In genomic region chr9:110919609-110920008, GRCh38 we compare ENCODE assay signal across 9 cellular contexts.
DNase-seq lines count a peak whose midpoint lies in the region; ATAC-seq and TF ChIP-seq lines count a peak whose summit lies in the region.
"Had no signal": no experiment of that assay in that cellular context is flagged by ENCODE, and none has a peak within 500 bp of the region (broad histone marks: within the 10 kb centered on the region; RNA-seq: fewer than 3 reads in every experiment).

No MANE protein-coding gene starts in this region.

- H3K27me3 ChIP-seq in foreskin keratinocyte (no peaks in the 10 kb centered on the region), spleen (replicated peaks in 1 of 7) (no peaks in the 10 kb centered on the region)

- DNase-seq in GM04504 (ENCODE audit: low read depth) (peak; percentile 87), SK-N-MC (ENCODE audit: low read depth, low spot score) (no peak), foreskin keratinocyte (peak; percentile 32 to 63), spleen (no peak), DMS114 treated with DMSO at 0.1 percent for 48 hours (lab: John Stamatoyannopoulos, UW; ENCODE audit: unreplicated experiment) (no peak)
- DNase-seq in stimulated activated CD4-positive, alpha-beta T cell treated with anti-CD3 and anti-CD28 coated beads, Interleukin-4, amount 100 ng/mL, for 24 hours = no peak
- DNase-seq: NCI-H2227 treated with DMSO at 0.1 percent for 48 hours had no signal

- peaks cover 31% of the 10 kb centered on the region for H3K4me1 ChIP-seq in foreskin keratinocyte
- peaks cover 0 to 11% (median 0%) of the 10 kb centered on the region in 6 donors for H3K4me1 ChIP-seq in spleen

- ATAC-seq in foreskin keratinocyte (peak; percentile 78), HG02798 (IDR thresholded peaks at IDR 0.05; ENCODE audit: poor library complexity, unreplicated experiment) (no peak), GM21390 (IDR thresholded peaks at IDR 0.05; ENCODE audit: unreplicated experiment) (no peak)

- no peak for TF ChIP-seq POLR2A in spleen (IDR thresholded peaks at IDR 0.05)

- H3K9me3 ChIP-seq in SK-N-MC (ENCODE audit: low read depth, low read length) (no peaks in the 10 kb centered on the region), spleen (peaks cover 0 to 4% (median 0%) of the 10 kb centered on the region in 8 donors)

- no peak for TF ChIP-seq CTCF in foreskin keratinocyte (conservative IDR thresholded peaks at IDR 0.05)
- no peak for TF ChIP-seq CTCF in spleen (IDR thresholded peaks at IDR 0.05 in 8 of 11, conservative IDR thresholded peaks at IDR 0.05 in 3 of 11)

- 45 to 65% (median 53%) methylated on average over 3 of the region's 3 CpGs for WGBS in spleen, 5 donors

- intact Hi-C loops in spleen (cut with DNase I; ENCODE audit: low total_unique reads) = no loop called here

- H3K27ac ChIP-seq in SK-N-MC = peak overlapping the region; percentile 81; the same call in 1 of the 2 replicates
- H3K27ac ChIP-seq in foreskin keratinocyte = peak overlapping the region; percentile 2
- peak overlapping the region in 5 of 8 donors; percentile 41 to 75 (median 65) for H3K27ac ChIP-seq in spleen

- peaks cover 7% of the 10 kb centered on the region for H3K36me3 ChIP-seq in SK-N-MC (ENCODE audit: insufficient read depth, low read length)
- H3K36me3 ChIP-seq in spleen = no peaks in the 10 kb centered on the region

- no peak overlapping the region for H3K4me3 ChIP-seq in SK-N-MC
- no peak overlapping the region for H3K4me3 ChIP-seq in spleen

- no peak overlapping the region for H3K9ac ChIP-seq in SK-N-MC (ENCODE audit: insufficient read length)

Comparison
In these comparisons a context has a peak if more than half of its experiments do, and no peak if none do; other contexts are left out.
1. DNase-seq: peak in GM04504 (single experiment) and foreskin keratinocyte (2 of 2); none in SK-N-MC (single experiment), spleen (single experiment), DMS114 treated with DMSO at 0.1 percent for 48 hours (single experiment) and stimulated activated CD4-positive, alpha-beta T cell treated with anti-CD3 and anti-CD28 coated beads, Interleukin-4, amount 100 ng/mL, for 24 hours (single experiment).
2. H3K27ac ChIP-seq: peak in every context shown above with its lines; median percentile 81 in SK-N-MC; 65 in spleen; 2 in foreskin keratinocyte.